ENCODE assay signal across 12 cellular contexts in genomic region chr16:52545544-52546262, GRCh38. TPM values are rescaled to one million over a fixed set of nuclear protein-coding genes. Genes with fewer than 3 reads are reported as not detected.
DNase-seq lines count a peak whose midpoint lies in the region; ATAC-seq and TF ChIP-seq lines count a peak whose summit lies in the region.
"Had no signal": no experiment of that assay in that cellular context is flagged by ENCODE, and none has a peak within 500 bp of the region (broad histone marks: within the 10 kb centered on the region; RNA-seq: fewer than 3 reads in every experiment).

No MANE protein-coding gene starts in this region.

- H3K9ac ChIP-seq in muscle layer of colon (ENCODE audit: low read length): no peak overlapping the region

- WGBS in ectodermal cell, 2 experiments: 0% methylated on average over 32 to 38 of the region's 38 CpGs

- no peaks in the 10 kb centered on the region for H3K36me3 Mint-ChIP-seq in activated naive CD8-positive, alpha-beta T cell
- H3K36me3 Mint-ChIP-seq in activated naive CD8-positive, alpha-beta T cell treated with anti-CD3 and anti-CD28 coated beads, Interleukin-2, amount 50 U/mL, for 24 hours (ENCODE audit: low read depth): no peaks in the 10 kb centered on the region
- no peaks in the 10 kb centered on the region for H3K36me3 Mint-ChIP-seq in T-helper 17 cell (ENCODE audit: low read depth)
- peaks cover 0 to 6% of the 10 kb centered on the region in 2 donors for H3K36me3 Mint-ChIP-seq in activated T-cell treated with anti-CD3 and anti-CD28 coated beads, Interleukin-2, amount 50 U/mL, for 72 hours (ENCODE audit: insufficient read depth in 2 of 2)
- H3K36me3 Mint-ChIP-seq: natural killer cell treated with Interleukin-12 subunit alpha and Interleukin-12 subunit beta and Interleukin-15 and Interleukin-18, amount 100 ng/mL, for 72 hours had no signal

- peak overlapping the region; percentile 21 for H3K4me3 Mint-ChIP-seq in activated naive CD8-positive, alpha-beta T cell
- H3K4me3 Mint-ChIP-seq in activated naive CD8-positive, alpha-beta T cell treated with anti-CD3 and anti-CD28 coated beads, Interleukin-2, amount 50 U/mL, for 24 hours: no peak overlapping the region
- H3K4me3 Mint-ChIP-seq in T-helper 17 cell: no peak overlapping the region
- H3K4me3 Mint-ChIP-seq in activated T-cell treated with anti-CD3 and anti-CD28 coated beads, Interleukin-2, amount 50 U/mL, for 72 hours: peak overlapping the region in 1 of 2 donors; percentile 41
- H3K4me3 Mint-ChIP-seq: natural killer cell treated with Interleukin-12 subunit alpha and Interleukin-12 subunit beta and Interleukin-15 and Interleukin-18, amount 100 ng/mL, for 72 hours had no signal

- TF ChIP-seq CTCF in upper lobe of right lung (IDR thresholded peaks at IDR 0.05): no peak

- no peaks in the 10 kb centered on the region for H3K36me3 ChIP-seq in ectodermal cell (ENCODE audit: control insufficient read depth, insufficient read depth, low read length)
- no peaks in the 10 kb centered on the region for H3K36me3 ChIP-seq in muscle layer of colon (ENCODE audit: insufficient read depth, low read length)
- no peaks in the 10 kb centered on the region for H3K36me3 ChIP-seq in upper lobe of right lung

- peaks cover 33% of the 10 kb centered on the region for H3K27me3 Mint-ChIP-seq in activated naive CD8-positive, alpha-beta T cell
- H3K27me3 Mint-ChIP-seq in activated naive CD8-positive, alpha-beta T cell treated with anti-CD3 and anti-CD28 coated beads, Interleukin-2, amount 50 U/mL, for 24 hours: peaks cover 45% of the 10 kb centered on the region
- peaks cover 46% of the 10 kb centered on the region for H3K27me3 Mint-ChIP-seq in T-helper 17 cell
- peaks cover 37% of the 10 kb centered on the region for H3K27me3 Mint-ChIP-seq in activated T-cell treated with anti-CD3 and anti-CD28 coated beads, Interleukin-2, amount 50 U/mL, for 72 hours (ENCODE audit: low read depth)

- ATAC-seq in activated naive CD8-positive, alpha-beta T cell treated with anti-CD3 and anti-CD28 coated beads, Interleukin-2, amount 50 U/mL, for 24 hours: no peak
- ATAC-seq in upper lobe of right lung (peak; percentile 21), T-helper 17 cell (no peak), GM19328 (IDR thresholded peaks at IDR 0.05; ENCODE audit: unreplicated experiment) (no peak)
- ATAC-seq in activated T-cell treated with anti-CD3 and anti-CD28 coated beads, Interleukin-2, amount 50 U/mL, for 72 hours (replicated peaks in 1 of 2): no peak
- ATAC-seq: natural killer cell treated with Interleukin-12 subunit alpha and Interleukin-12 subunit beta and Interleukin-15 and Interleukin-18, amount 100 ng/mL, for 72 hours had no signal

- no peaks in the 10 kb centered on the region for H3K9me3 Mint-ChIP-seq in activated naive CD8-positive, alpha-beta T cell (ENCODE audit: low read depth)
- H3K9me3 Mint-ChIP-seq in activated naive CD8-positive, alpha-beta T cell treated with anti-CD3 and anti-CD28 coated beads, Interleukin-2, amount 50 U/mL, for 24 hours: peaks cover 3% of the 10 kb centered on the region
- H3K9me3 Mint-ChIP-seq in activated T-cell treated with anti-CD3 and anti-CD28 coated beads, Interleukin-2, amount 50 U/mL, for 72 hours: peaks cover 0 to 2% of the 10 kb centered on the region in 2 donors
- H3K9me3 Mint-ChIP-seq: natural killer cell treated with Interleukin-12 subunit alpha and Interleukin-12 subunit beta and Interleukin-15 and Interleukin-18, amount 100 ng/mL, for 72 hours had no signal

- no peak for DNase-seq in activated naive CD8-positive, alpha-beta T cell treated with anti-CD3 and anti-CD28 coated beads, Interleukin-2, amount 50 U/mL, for 24 hours
- DNase-seq in upper lobe of right lung: no peak
- no peak for DNase-seq in T-helper 17 cell
- DNase-seq in activated T-cell treated with anti-CD3 and anti-CD28 coated beads, Interleukin-2, amount 50 U/mL, for 72 hours: no peak
- DNase-seq: activated naive CD4-positive, alpha-beta T cell treated with Interleukin-2 at 50 U/mL for 16 hours; NK-92 treated with Interleukin-12 subunit alpha and Interleukin-12 subunit beta, amount 100 ng/mL, for 24 hours had no signal

- intact Hi-C loops in upper lobe of right lung (cut with DNase I): no loop called here

- peak overlapping the region; percentile 46 for H3K27ac ChIP-seq in ectodermal cell (ENCODE audit: insufficient read depth, low read depth, low read length, poor library complexity, severe bottlenecking)
- H3K27ac ChIP-seq in muscle layer of colon (ENCODE audit: low read depth, low read length): no peak overlapping the region
- H3K27ac ChIP-seq in upper lobe of right lung: no peak overlapping the region

- no peaks in the 10 kb centered on the region for H3K9me3 ChIP-seq in ectodermal cell (ENCODE audit: control insufficient read depth, low read length)
- H3K9me3 ChIP-seq in muscle layer of colon (ENCODE audit: low read length): no peaks in the 10 kb centered on the region
- H3K9me3 ChIP-seq in upper lobe of right lung: no peaks in the 10 kb centered on the region
- H3K9me3 ChIP-seq in T-helper 17 cell (ENCODE audit: control insufficient read depth, low read length, poor library complexity, severe bottlenecking): no peaks in the 10 kb centered on the region

- H3K4me3 ChIP-seq in ectodermal cell (ENCODE audit: insufficient read depth, low read depth, low read length) (peak overlapping the region; percentile 91), muscle layer of colon (ENCODE audit: low read depth in 1 of 2, low read length in 2 of 2) (peak overlapping the region; percentile 35), upper lobe of right lung (peak overlapping the region; percentile 39)

- H3K27ac Mint-ChIP-seq in activated naive CD8-positive, alpha-beta T cell: no peak overlapping the region
- H3K27ac Mint-ChIP-seq in activated naive CD8-positive, alpha-beta T cell treated with anti-CD3 and anti-CD28 coated beads, Interleukin-2, amount 50 U/mL, for 24 hours: no peak overlapping the region
- H3K27ac Mint-ChIP-seq in T-helper 17 cell: no peak overlapping the region
- H3K27ac Mint-ChIP-seq in activated T-cell treated with anti-CD3 and anti-CD28 coated beads, Interleukin-2, amount 50 U/mL, for 72 hours: no peak overlapping the region
- H3K27ac Mint-ChIP-seq: natural killer cell treated with Interleukin-12 subunit alpha and Interleukin-12 subunit beta and Interleukin-15 and Interleukin-18, amount 100 ng/mL, for 72 hours had no signal

- H3K27me3 ChIP-seq in ectodermal cell (ENCODE audit: control insufficient read depth, insufficient read depth, low read length, poor library complexity, severe bottlenecking): peaks cover 4% of the 10 kb centered on the region
- H3K27me3 ChIP-seq in muscle layer of colon (ENCODE audit: control insufficient read depth in 1 of 2, insufficient read depth in 2 of 2, low read length in 2 of 2): peaks cover 27 to 34% of the 10 kb centered on the region in 2 donors
- peaks cover 60% of the 10 kb centered on the region for H3K27me3 ChIP-seq in upper lobe of right lung

- H3K4me1 Mint-ChIP-seq in activated naive CD8-positive, alpha-beta T cell (ENCODE audit: low read depth): peaks cover 11% of the 10 kb centered on the region
- H3K4me1 Mint-ChIP-seq in activated naive CD8-positive, alpha-beta T cell treated with anti-CD3 and anti-CD28 coated beads, Interleukin-2, amount 50 U/mL, for 24 hours: peaks cover 4% of the 10 kb centered on the region
- no peaks in the 10 kb centered on the region for H3K4me1 Mint-ChIP-seq in T-helper 17 cell
- peaks cover 4% of the 10 kb centered on the region for H3K4me1 Mint-ChIP-seq in activated T-cell treated with anti-CD3 and anti-CD28 coated beads, Interleukin-2, amount 50 U/mL, for 72 hours (ENCODE audit: low read depth)

- H3K4me1 ChIP-seq in ectodermal cell (ENCODE audit: control insufficient read depth, insufficient read depth, low read length): peaks cover 16% of the 10 kb centered on the region
- peaks cover 16% of the 10 kb centered on the region for H3K4me1 ChIP-seq in muscle layer of colon (ENCODE audit: insufficient read depth, low read length)
- H3K4me1 ChIP-seq in upper lobe of right lung: no peaks in the 10 kb centered on the region

RNA-seq across cellular contexts. Expression of gene TOX3, which starts 1.2 kb away (rescaled TPM):
- 44.1 TPM for polyA plus RNA-seq in ectodermal cell (2013, experiment 1 of 4)
- 50.6 TPM for polyA plus RNA-seq in ectodermal cell (2013, experiment 2 of 4)
- polyA plus RNA-seq in ectodermal cell (2013, experiment 3 of 4): 42.0 TPM
- 53.5 TPM for polyA plus RNA-seq in ectodermal cell (2013, experiment 4 of 4)
- total RNA-seq in upper lobe of right lung (3.7 TPM), T-helper 17 cell (not detected)
- total RNA-seq in activated T-cell treated with anti-CD3 and anti-CD28 coated beads, Interleukin-2, amount 50 U/mL, for 72 hours: not detected
- total RNA-seq: HT1080; natural killer cell treated with Interleukin-12 subunit alpha and Interleukin-12 subunit beta and Interleukin-15 and Interleukin-18, amount 100 ng/mL, for 72 hours had no signal

Comparison
In these comparisons a context has a peak if more than half of its experiments do, and no peak if none do; other contexts are left out.
1. H3K4me3 ChIP-seq: peak in every context shown above with its lines; median percentile 91 in ectodermal cell; 39 in upper lobe of right lung; 35 in muscle layer of colon.